In genomic region chr14:20698934-20699333, GRCh38 we compare ENCODE assay signal across 34 cellular contexts. TPM values are rescaled to one million over a fixed set of nuclear protein-coding genes. Genes with fewer than 3 reads are reported as not detected.
"Had no signal": no experiment of that assay in that cellular context is flagged by ENCODE, and none has a peak within 500 bp of the region (broad histone marks: within the 10 kb centered on the region; RNA-seq: fewer than 3 reads in every experiment).

No MANE protein-coding gene starts in this region.

- H3K4me3 Mint-ChIP-seq: effector memory CD8-positive, alpha-beta T cell; endodermal cell; mesothelial cell of epicardium; naive B cell had no signal

- H3K9me3 ChIP-seq: esophagus squamous epithelium, gastrocnemius medialis, heart right ventricle, left lung, lower lobe of right lung, mucosa of descending colon had no signal

- H3K4me3 ChIP-seq: coronary artery, esophagus squamous epithelium, gastrocnemius medialis, heart right ventricle, left lung, lower lobe of right lung, mucosa of descending colon had no signal

- H3K4me1 Mint-ChIP-seq: endodermal cell had no signal

- DNase-seq: effector CD8-positive, alpha-beta T cell; effector memory CD8-positive, alpha-beta T cell; endodermal cell; erythroblast; esophagus squamous epithelium; foreskin fibroblast; foreskin melanocyte; gastrocnemius medialis; glutamatergic neuron; head of caudate nucleus; heart right ventricle; hippocampal formation; left cardiac atrium; left lung; left ventricle myocardium superior; lower lobe of right lung; mesenchymal stem cell; mucosa of descending colon; naive B cell had no signal

- H3K27me3 ChIP-seq: esophagus squamous epithelium, gastrocnemius medialis, heart right ventricle, left lung had no signal

- H3K9me3 Mint-ChIP-seq: effector memory CD8-positive, alpha-beta T cell; endodermal cell; mesothelial cell of epicardium had no signal

- H3K27me3 Mint-ChIP-seq: effector memory CD8-positive, alpha-beta T cell; naive B cell had no signal

- H3K27ac ChIP-seq: coronary artery, epithelial cell of prostate, esophagus squamous epithelium, gastrocnemius medialis, heart right ventricle, left lung, lower lobe of right lung had no signal

- H3K27ac Mint-ChIP-seq: effector memory CD8-positive, alpha-beta T cell; endodermal cell; mesothelial cell of epicardium had no signal

- ATAC-seq: effector memory CD8-positive, alpha-beta T cell; esophagus mucosa; gastrocnemius medialis; heart right ventricle; left lung; left ventricle myocardium superior; lower lobe of right lung; mucosa of descending colon had no signal

- FAIRE-seq: colon, endometrium, islet of Langerhans, keratinocyte had no signal

- H3K36me3 ChIP-seq: gastrocnemius medialis, left lung had no signal

- H3K4me1 ChIP-seq: gastrocnemius medialis had no signal

- H3K36me3 Mint-ChIP-seq: naive B cell had no signal

RNA-seq across cellular contexts. Expression of gene EDDM3A, which starts 46.8 kb away (rescaled TPM):
- total RNA-seq: dermis microvascular lymphatic vessel endothelial cell, endodermal cell, esophagus mucosa, esophagus squamous epithelium, gastrocnemius medialis, glomerular endothelial cell, heart right ventricle, kidney epithelial cell, left cardiac atrium, left lung, left ventricle myocardium superior, lower leg skin, lower lobe of right lung, lung microvascular endothelial cell, mesenteric fat pad, mesothelial cell of epicardium, mucosa of descending colon, myocyte had no signal
- polyA plus RNA-seq: heart right ventricle, keratinocyte had no signal

RNA-seq across cellular contexts. Expression of gene OR6S1, which starts 57.4 kb away (rescaled TPM):
- total RNA-seq: dermis microvascular lymphatic vessel endothelial cell, endodermal cell, esophagus mucosa, esophagus squamous epithelium, gastrocnemius medialis, glomerular endothelial cell, heart right ventricle, kidney epithelial cell, left cardiac atrium, left lung, left ventricle myocardium superior, lower leg skin, lower lobe of right lung, lung microvascular endothelial cell, mesenteric fat pad, mesothelial cell of epicardium, mucosa of descending colon, myocyte had no signal
- polyA plus RNA-seq: heart right ventricle, keratinocyte had no signal
